ENCODE assay signal across 17 cellular contexts in the genomic region with DNA sequence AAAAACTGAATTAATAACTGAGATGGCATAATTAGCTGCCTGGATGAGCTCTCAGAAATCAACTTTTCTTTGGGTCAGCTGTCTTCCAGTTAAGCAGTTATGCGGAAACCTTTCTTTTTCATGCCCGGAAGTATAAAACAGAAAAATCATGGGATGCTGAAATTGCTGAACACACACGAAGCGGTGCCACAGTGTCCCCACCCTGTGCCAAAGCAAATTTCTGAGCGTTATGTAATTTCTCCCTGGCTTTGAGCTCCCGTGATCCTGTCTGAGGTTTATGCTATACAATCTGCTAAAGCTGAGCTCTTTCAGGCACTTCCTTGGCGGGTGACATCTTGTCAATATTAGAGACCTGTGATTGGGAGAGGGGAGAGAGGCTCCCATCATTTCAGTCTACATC.
DNase-seq lines count a peak whose midpoint lies in the region; ATAC-seq and TF ChIP-seq lines count a peak whose summit lies in the region.
"Had no signal": no experiment of that assay in that cellular context is flagged by ENCODE, and none has a peak within 500 bp of the region (broad histone marks: within the 10 kb centered on the region; RNA-seq: fewer than 3 reads in every experiment).

No MANE protein-coding gene starts in this region.

- no peak overlapping the region for H3K56ac ChIP-seq in H9 (ENCODE audit: insufficient read length, low read depth, low read length)

- H2BK12ac ChIP-seq in H9 (ENCODE audit: insufficient read length, low read depth, low read length), result no peak overlapping the region

- H3K4me2 ChIP-seq in H9 (ENCODE audit: insufficient read depth, insufficient read length, low read length), result no peak overlapping the region
- H3K4me2 ChIP-seq: GM23338 had no signal

- H3K27me3 Mint-ChIP-seq in H9 (ENCODE audit: low read depth), result no peaks in the 10 kb centered on the region
- H3K27me3 Mint-ChIP-seq in activated naive CD4-positive, alpha-beta T cell treated with anti-CD3 and anti-CD28 coated beads for 36 hours (ENCODE audit: low read depth), result no peaks in the 10 kb centered on the region

- peaks cover 0 to 4% (median 0%) of the 10 kb centered on the region in 3 experiments; a peak in 1 of 7 replicates for H3K36me3 Mint-ChIP-seq in H9 (ENCODE audit: insufficient read depth in 1 of 3, low read depth in 3 of 3)
- no peaks in the 10 kb centered on the region for H3K36me3 Mint-ChIP-seq in activated naive CD4-positive, alpha-beta T cell treated with anti-CD3 and anti-CD28 coated beads for 36 hours (ENCODE audit: low read depth)
- H3K36me3 Mint-ChIP-seq: IgD-negative memory B cell had no signal

- H3K4me1 ChIP-seq in H9 (ENCODE audit: insufficient read depth, low read length) (peaks cover 1% of the 10 kb centered on the region; the same call in 1 of the 2 replicates), ascending aorta (peaks cover 3 to 28% of the 10 kb centered on the region in 2 donors), thoracic aorta (ENCODE audit: control insufficient read depth in 1 of 2, low read depth in 2 of 2) (peaks cover 0 to 43% of the 10 kb centered on the region in 2 donors), esophagus squamous epithelium (peaks cover 0 to 4% (median under 1%) of the 10 kb centered on the region in 3 donors), transverse colon (no peaks in the 10 kb centered on the region)
- H3K4me1 ChIP-seq: SJCRH30 had no signal

- ATAC-seq in left lobe of liver, result peak; percentile 17
- peak; percentile 72 for ATAC-seq in thoracic aorta (ENCODE audit: insufficient number of reproducible peaks, low FRiP score, low read depth)
- ATAC-seq: GM23338, PC-3 had no signal

- no peak overlapping the region for H3K9ac ChIP-seq in H9 (ENCODE audit: extremely low read depth, insufficient read length, low read length)

- no peak overlapping the region for H4K5ac ChIP-seq in H9 (ENCODE audit: insufficient read length, low read depth, low read length)

- intact Hi-C loops in ascending aorta (cut with DNase I), result no loop called here
- intact Hi-C loops in esophagus squamous epithelium (cut with DNase I), result no loop called here
- intact Hi-C loops in transverse colon (cut with DNase I; ENCODE audit: low total_unique reads), result no loop called here
- intact Hi-C loops in activated naive CD4-positive, alpha-beta T cell treated with anti-CD3 and anti-CD28 coated beads for 36 hours (cut with micrococcal nuclease), result no loop called here

- H3K23ac ChIP-seq in H9 (ENCODE audit: insufficient read length, low read depth, low read length), result no peak overlapping the region

- H3K4me3 ChIP-seq in ascending aorta (peak overlapping the region in 1 of 2 donors; percentile 1), thoracic aorta (peak overlapping the region; percentile 57), esophagus squamous epithelium (no peak overlapping the region), transverse colon (no peak overlapping the region)
- H3K4me3 ChIP-seq: GM23338, SJCRH30 had no signal

- no peaks in the 10 kb centered on the region for H3K27me3 ChIP-seq in H9 (ENCODE audit: insufficient read depth, low read length)
- no peaks in the 10 kb centered on the region for H3K27me3 ChIP-seq in ascending aorta
- H3K27me3 ChIP-seq in thoracic aorta (replicated peaks; ENCODE audit: insufficient read depth), result no peaks in the 10 kb centered on the region
- H3K27me3 ChIP-seq in esophagus squamous epithelium, result no peaks in the 10 kb centered on the region
- no peaks in the 10 kb centered on the region for H3K27me3 ChIP-seq in transverse colon
- H3K27me3 ChIP-seq: SJCRH30 had no signal

- DNase-seq in H9 (no peak), ascending aorta (ENCODE audit: low spot score in 2 of 2) (no peak), left lobe of liver (ENCODE audit: low spot score) (no peak), thoracic aorta (ENCODE audit: low spot score) (no peak), esophagus squamous epithelium (lab: John Stamatoyannopoulos, UW) (no peak), transverse colon (no peak)
- no peak for DNase-seq in activated naive CD4-positive, alpha-beta T cell treated with anti-CD3 and anti-CD28 coated beads for 36 hours
- DNase-seq: AML-193, EL, NCI-H1105 treated with DMSO at 0.1 percent for 48 hours, NCI-H187, NCI-H748 treated with DMSO at 0.1 percent for 48 hours, PC-3, SJCRH30 had no signal

- H3K27ac Mint-ChIP-seq in H9, result peak overlapping the region in 2 of 3 experiments; percentile 5 to 36; a peak in 1 of 7 replicates
- no peak overlapping the region for H3K27ac Mint-ChIP-seq in activated naive CD4-positive, alpha-beta T cell treated with anti-CD3 and anti-CD28 coated beads for 36 hours
- H3K27ac Mint-ChIP-seq: GM23338, IgD-negative memory B cell had no signal

- TF ChIP-seq POLR2A in esophagus squamous epithelium (IDR thresholded peaks at IDR 0.05) (no peak), transverse colon (IDR thresholded peaks at IDR 0.05) (no peak)

- no peaks in the 10 kb centered on the region for H4K20me1 ChIP-seq in H9 (ENCODE audit: control insufficient read depth, insufficient read depth, insufficient read length)

- H3K4me3 Mint-ChIP-seq in H9, result no peak overlapping the region
- no peak overlapping the region for H3K4me3 Mint-ChIP-seq in activated naive CD4-positive, alpha-beta T cell treated with anti-CD3 and anti-CD28 coated beads for 36 hours
- H3K4me3 Mint-ChIP-seq: GM23338, IgD-negative memory B cell had no signal

- H4K91ac ChIP-seq in H9 (ENCODE audit: insufficient read length, low read depth, low read length), result no peak overlapping the region

- H3K9me3 Mint-ChIP-seq in H9, result no peaks in the 10 kb centered on the region
- H3K9me3 Mint-ChIP-seq in activated naive CD4-positive, alpha-beta T cell treated with anti-CD3 and anti-CD28 coated beads for 36 hours, result no peaks in the 10 kb centered on the region
- H3K9me3 Mint-ChIP-seq: GM23338, IgD-negative memory B cell had no signal

- CTCF ChIA-PET in activated naive CD4-positive, alpha-beta T cell treated with anti-CD3 and anti-CD28 coated beads for 36 hours (lab: Charles Lee), result interaction anchor here (0.9 kb wide), 1 partner anchor 14 kb away, joined by 3 read pairs; no protein-coding TSS in a partner anchor

- H3T11ph ChIP-seq in H9 (ENCODE audit: low read length), result no peak overlapping the region

- H3K23me2 ChIP-seq in H9 (ENCODE audit: insufficient read length, low read depth, low read length, poor library complexity, severe bottlenecking), result no peaks in the 10 kb centered on the region

- no peak overlapping the region for H2BK20ac ChIP-seq in H9 (ENCODE audit: low read depth, low read length, poor library complexity, severe bottlenecking)

- no peak for TF ChIP-seq CTCF in H9 (conservative IDR thresholded peaks at IDR 0.05)
- TF ChIP-seq CTCF in ascending aorta (IDR thresholded peaks at IDR 0.05), result no peak
- no peak for TF ChIP-seq CTCF in thoracic aorta (IDR thresholded peaks at IDR 0.05)
- no peak for TF ChIP-seq CTCF in esophagus squamous epithelium (IDR thresholded peaks at IDR 0.05)
- no peak for TF ChIP-seq CTCF in transverse colon (IDR thresholded peaks at IDR 0.05)

- H3K14ac ChIP-seq in H9 (ENCODE audit: insufficient read depth, low read length), result no peak overlapping the region

- TF ChIP-seq EP300 in transverse colon (IDR thresholded peaks at IDR 0.05; ENCODE audit: low read depth), result no peak

- no peak overlapping the region for H2AK5ac ChIP-seq in H9 (ENCODE audit: insufficient read length, low read length)

- H3K36me3 ChIP-seq in ascending aorta (no peaks in the 10 kb centered on the region), thoracic aorta (no peaks in the 10 kb centered on the region), esophagus squamous epithelium (no peaks in the 10 kb centered on the region), transverse colon (no peaks in the 10 kb centered on the region)
- H3K36me3 ChIP-seq: SJCRH30 had no signal

- no peak overlapping the region for H2BK120ac ChIP-seq in H9 (ENCODE audit: low read depth, low read length, poor library complexity, severe bottlenecking)

- no peak overlapping the region for H3K18ac ChIP-seq in H9 (ENCODE audit: insufficient read length, low read depth, low read length)

- H3K9me3 ChIP-seq in H9 (ENCODE audit: control insufficient read depth, low read depth, low read length) (no peaks in the 10 kb centered on the region), ascending aorta (no peaks in the 10 kb centered on the region), thoracic aorta (no peaks in the 10 kb centered on the region), esophagus squamous epithelium (no peaks in the 10 kb centered on the region), transverse colon (no peaks in the 10 kb centered on the region)
- H3K9me3 ChIP-seq: SJCRH30 had no signal

- H2AFZ ChIP-seq in H9 (ENCODE audit: low read length), result no peak overlapping the region
- H2AFZ ChIP-seq: GM23338 had no signal

- no peak overlapping the region for H3K27ac ChIP-seq in H9 (ENCODE audit: insufficient read length, low read depth, low read length)
- peak overlapping the region; percentile 44 to 78 for H3K27ac ChIP-seq in ascending aorta
- H3K27ac ChIP-seq in thoracic aorta, result peak overlapping the region; percentile 52 to 69
- no peak overlapping the region for H3K27ac ChIP-seq in esophagus squamous epithelium
- no peak overlapping the region for H3K27ac ChIP-seq in transverse colon
- H3K27ac ChIP-seq: HL-60, SJCRH30 had no signal

- WGBS in H9 (ENCODE audit: extremely low coverage, insufficient read length, low lambda C conversion rate), result no CpG with 5 or more reads among the region's 7 CpGs
- WGBS in esophagus squamous epithelium, 2 donors, result 83 to 85% methylated on average over 7 of the region's 7 CpGs
- 84 to 87% methylated on average over 4 to 7 of the region's 7 CpGs for WGBS in transverse colon (ENCODE audit: low coverage in 1 of 2), 2 donors

- H3K4me1 Mint-ChIP-seq in H9, result peaks cover 20 to 42% of the 10 kb centered on the region in 2 experiments
- no peaks in the 10 kb centered on the region for H3K4me1 Mint-ChIP-seq in activated naive CD4-positive, alpha-beta T cell treated with anti-CD3 and anti-CD28 coated beads for 36 hours (ENCODE audit: low read depth)
- H3K4me1 Mint-ChIP-seq: IgD-negative memory B cell had no signal

- H4K8ac ChIP-seq in H9 (replicated peaks; ENCODE audit: insufficient read length, low read depth, low read length), result no peak overlapping the region

- in situ Hi-C loops in transverse colon (cut with MboI; ENCODE audit: low pct_ligation_motif_present in 1 of 4, low pct_unique_long_range_greater_than_20kb in 1 of 4, low sequenced_read_pairs in 3 of 4), result no loop called here

- peaks cover 3% of the 10 kb centered on the region for H3K79me1 ChIP-seq in H9 (ENCODE audit: insufficient read depth, low read depth, low read length, poor library complexity, severe bottlenecking)

- H2BK5ac ChIP-seq in H9 (ENCODE audit: insufficient read length, low read length), result no peak overlapping the region

- H3K79me2 ChIP-seq in H9 (ENCODE audit: insufficient read depth, low read length), result peaks cover 4% of the 10 kb centered on the region; the same call in 1 of the 2 replicates

- no peak overlapping the region for H2BK15ac ChIP-seq in H9 (ENCODE audit: low read depth, low read length)

- H3K4ac ChIP-seq in H9 (ENCODE audit: low read depth, low read length), result no peak overlapping the region

Comparison
In these comparisons a context has a peak if more than half of its experiments do, and no peak if none do; other contexts are left out.
1. H3K27ac ChIP-seq: peak in ascending aorta (2 of 2) and thoracic aorta (2 of 2); none in H9 (single experiment), esophagus squamous epithelium (0 of 4) and transverse colon (0 of 4).